In genomic region chr14:100030441-100031153, GRCh38 we compare ENCODE assay signal across 13 cellular contexts. TPM values are rescaled to one million over a fixed set of nuclear protein-coding genes. Genes with fewer than 3 reads are reported as not detected.
A peak's percentile ranks its signal among the peaks of the same experiment; 100 is the strongest.
DNase-seq lines count a peak whose midpoint lies in the region; ATAC-seq lines count a peak whose summit lies in the region.
"Had no signal": no experiment of that assay in that cellular context is flagged by ENCODE, and none has a peak within 500 bp of the region (broad histone marks: within the 10 kb centered on the region; RNA-seq: fewer than 3 reads in every experiment).

No MANE protein-coding gene starts in this region.

- no peaks in the 10 kb centered on the region for H3K27me3 Mint-ChIP-seq in activated T-cell treated with anti-CD3 and anti-CD28 coated beads, Interleukin-2, amount 50 U/mL, for 24 hours
- H3K27me3 Mint-ChIP-seq: activated naive CD4-positive, alpha-beta T cell treated with anti-CD3 and anti-CD28 coated beads, Interleukin-2, amount 10 ng/mL, durations not matched to agents 7 days and 5 days; CD4-positive, alpha-beta T cell had no signal

- no peak overlapping the region for H3K27ac Mint-ChIP-seq in activated T-cell treated with anti-CD3 and anti-CD28 coated beads, Interleukin-2, amount 50 U/mL, for 24 hours
- H3K27ac Mint-ChIP-seq: activated naive CD4-positive, alpha-beta T cell treated with anti-CD3 and anti-CD28 coated beads, Interleukin-2, amount 10 ng/mL, durations not matched to agents 7 days and 5 days; CD4-positive, alpha-beta T cell; stimulated activated effector memory CD8-positive, alpha-beta T cell treated with anti-CD3 and anti-CD28 coated beads, Interleukin-12 subunit alpha, Interleukin-12 subunit beta, amount 100 ng/mL, for 72 hours; WTC11 had no signal

- H3K27ac ChIP-seq in epithelial cell of prostate, result peak overlapping the region; percentile 90

- H3K4me3 Mint-ChIP-seq in activated T-cell treated with anti-CD3 and anti-CD28 coated beads, Interleukin-2, amount 50 U/mL, for 24 hours, result no peak overlapping the region
- H3K4me3 Mint-ChIP-seq: activated naive CD4-positive, alpha-beta T cell treated with anti-CD3 and anti-CD28 coated beads, Interleukin-2, amount 10 ng/mL, durations not matched to agents 7 days and 5 days; CD4-positive, alpha-beta T cell; stimulated activated effector memory CD8-positive, alpha-beta T cell treated with anti-CD3 and anti-CD28 coated beads, Interleukin-12 subunit alpha, Interleukin-12 subunit beta, amount 100 ng/mL, for 72 hours; WTC11 had no signal

- ATAC-seq in GM21423 (IDR thresholded peaks at IDR 0.05; ENCODE audit: unreplicated experiment), result no peak
- ATAC-seq: stimulated activated effector memory CD8-positive, alpha-beta T cell treated with anti-CD3 and anti-CD28 coated beads, Interleukin-12 subunit alpha, Interleukin-12 subunit beta, amount 100 ng/mL, for 72 hours; WTC11 had no signal

- H3K36me3 Mint-ChIP-seq in activated T-cell treated with anti-CD3 and anti-CD28 coated beads, Interleukin-2, amount 50 U/mL, for 24 hours (ENCODE audit: low read depth), result no peaks in the 10 kb centered on the region
- H3K36me3 Mint-ChIP-seq: activated naive CD4-positive, alpha-beta T cell treated with anti-CD3 and anti-CD28 coated beads, Interleukin-2, amount 10 ng/mL, durations not matched to agents 7 days and 5 days; stimulated activated effector memory CD8-positive, alpha-beta T cell treated with anti-CD3 and anti-CD28 coated beads, Interleukin-12 subunit alpha, Interleukin-12 subunit beta, amount 100 ng/mL, for 72 hours; WTC11 had no signal

- no peaks in the 10 kb centered on the region for H3K9me3 Mint-ChIP-seq in activated T-cell treated with anti-CD3 and anti-CD28 coated beads, Interleukin-2, amount 50 U/mL, for 24 hours
- H3K9me3 Mint-ChIP-seq: activated naive CD4-positive, alpha-beta T cell treated with anti-CD3 and anti-CD28 coated beads, Interleukin-2, amount 10 ng/mL, durations not matched to agents 7 days and 5 days; CD4-positive, alpha-beta T cell; stimulated activated effector memory CD8-positive, alpha-beta T cell treated with anti-CD3 and anti-CD28 coated beads, Interleukin-12 subunit alpha, Interleukin-12 subunit beta, amount 100 ng/mL, for 72 hours; WTC11 had no signal

- H3K4me1 Mint-ChIP-seq in activated T-cell treated with anti-CD3 and anti-CD28 coated beads, Interleukin-2, amount 50 U/mL, for 24 hours (ENCODE audit: low read depth), result peaks cover 8% of the 10 kb centered on the region
- H3K4me1 Mint-ChIP-seq: activated naive CD4-positive, alpha-beta T cell treated with anti-CD3 and anti-CD28 coated beads, Interleukin-2, amount 10 ng/mL, durations not matched to agents 7 days and 5 days; WTC11 had no signal

- DNase-seq in AG08395 (ENCODE audit: low spot score) (peak; percentile 88), NCI-H226 (peak; percentile 81), epithelial cell of prostate (ENCODE audit: low read depth, low spot score) (peak; percentile 31), myocyte (ENCODE audit: low read depth) (peak; percentile 53), NCI-H526 (lab: John Stamatoyannopoulos, UW) (no peak), COLO668 (lab: John Stamatoyannopoulos, UW; ENCODE audit: unreplicated experiment) (no peak)
- DNase-seq in activated T-cell treated with anti-CD3 and anti-CD28 coated beads, Interleukin-2, amount 50 U/mL, for 24 hours, result no peak
- DNase-seq: activated naive CD4-positive, alpha-beta T cell treated with anti-CD3 and anti-CD28 coated beads, Interleukin-2, amount 10 ng/mL, durations not matched to agents 7 days and 5 days; CD4-positive, alpha-beta T cell; NCI-H748 treated with DMSO at 0.1 percent for 48 hours had no signal

RNA-seq across cellular contexts. Expression of gene EVL, which starts 34.6 kb away (rescaled TPM):
- total RNA-seq in myocyte, result 40.8 and 54.4 TPM in 2 replicates
- 55.1 TPM for polyA plus RNA-seq in myocyte (2012)

Comparison
In these comparisons a context has a peak if more than half of its experiments do, and no peak if none do; other contexts are left out.
1. DNase-seq: peak in AG08395 (single experiment), NCI-H226 (single experiment), epithelial cell of prostate (single experiment) and myocyte (single experiment); none in activated T-cell treated with anti-CD3 and anti-CD28 coated beads, Interleukin-2, amount 50 U/mL, for 24 hours (single experiment), NCI-H526 (0 of 2) and COLO668 (single experiment).